10 cellular contexts compared by ENCODE assay signal in the genomic region with DNA sequence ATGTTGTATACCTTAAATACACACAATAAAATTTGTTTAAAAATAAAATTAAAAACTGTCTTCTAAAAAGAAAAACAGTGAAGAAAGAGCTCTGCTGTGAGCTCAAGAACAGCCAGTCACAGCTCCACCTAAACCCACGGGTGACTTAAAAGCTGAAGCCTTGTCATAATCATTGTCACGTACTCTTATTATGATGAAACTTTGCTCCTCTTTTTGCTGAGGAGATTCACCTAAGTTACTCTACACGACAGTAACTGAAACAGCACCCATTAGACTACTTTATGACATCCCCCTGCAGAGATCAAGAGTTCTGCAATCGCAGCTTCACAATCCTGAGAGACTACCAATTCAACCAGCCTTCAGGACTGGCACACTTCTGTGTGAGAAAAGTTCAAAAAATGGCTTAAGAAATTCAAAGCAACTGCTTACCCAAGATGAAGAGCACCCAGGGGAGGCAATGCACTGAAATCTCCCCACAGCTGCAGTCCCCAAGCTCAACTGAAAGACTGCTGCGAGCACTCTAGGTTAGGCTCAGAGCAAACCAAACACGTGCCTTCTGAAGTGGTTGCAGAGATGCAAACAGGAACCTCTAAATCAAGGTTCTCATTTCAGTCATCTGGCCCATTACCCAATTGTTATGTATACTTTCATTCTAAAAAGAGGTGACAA. TPM values are rescaled to one million over a fixed set of nuclear protein-coding genes. Genes with fewer than 3 reads are reported as not detected.
DNase-seq lines count a peak whose midpoint lies in the region; ATAC-seq, FAIRE-seq and TF ChIP-seq lines count a peak whose summit lies in the region.
"Had no signal": no experiment of that assay in that cellular context is flagged by ENCODE, and none has a peak within 500 bp of the region (broad histone marks: within the 10 kb centered on the region; RNA-seq: fewer than 3 reads in every experiment).

A gene with protein sequence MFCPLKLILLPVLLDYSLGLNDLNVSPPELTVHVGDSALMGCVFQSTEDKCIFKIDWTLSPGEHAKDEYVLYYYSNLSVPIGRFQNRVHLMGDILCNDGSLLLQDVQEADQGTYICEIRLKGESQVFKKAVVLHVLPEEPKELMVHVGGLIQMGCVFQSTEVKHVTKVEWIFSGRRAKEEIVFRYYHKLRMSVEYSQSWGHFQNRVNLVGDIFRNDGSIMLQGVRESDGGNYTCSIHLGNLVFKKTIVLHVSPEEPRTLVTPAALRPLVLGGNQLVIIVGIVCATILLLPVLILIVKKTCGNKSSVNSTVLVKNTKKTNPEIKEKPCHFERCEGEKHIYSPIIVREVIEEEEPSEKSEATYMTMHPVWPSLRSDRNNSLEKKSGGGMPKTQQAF (minus strand): TSS at position 500 of the 669 bp plus-strand sequence. CDS start 10,145 bp downstream, outside the sequence.

- H3K27ac Mint-ChIP-seq in activated T-helper 1 cell treated with anti-CD3 and anti-CD28 coated beads, Interleukin-12 subunit alpha, Interleukin-12 subunit beta, Interleukin-2, Interleukin-4 antibody, amounts not matched to agents 30 ng/mL and 10 ng/mL and 1 ng/mL, durations not matched to agents 14 hours and 24 hours and 36 hours: peak within 1 kb of the TSS; percentile 98

- no peaks in the 10 kb centered on the region for H3K9me3 ChIP-seq in pancreas
- H3K9me3 ChIP-seq: SJSA1 had no signal

- ATAC-seq in GM18511 (IDR thresholded peaks at IDR 0.05; ENCODE audit: unreplicated experiment) (peak; percentile 55), pancreas (peak in 3 of 4 donors; percentile 40 to 66 (median 64)), GM19035 (IDR thresholded peaks at IDR 0.05; ENCODE audit: unreplicated experiment) (no peak), GM18498 (IDR thresholded peaks at IDR 0.05; ENCODE audit: unreplicated experiment) (no peak)

- H3K9me3 Mint-ChIP-seq in activated T-helper 1 cell treated with anti-CD3 and anti-CD28 coated beads, Interleukin-12 subunit alpha, Interleukin-12 subunit beta, Interleukin-2, Interleukin-4 antibody, amounts not matched to agents 30 ng/mL and 10 ng/mL and 1 ng/mL, durations not matched to agents 14 hours and 24 hours and 36 hours: peaks cover 10% of the 10 kb centered on the region

- DNase-seq in Jurkat, Clone E6-1 (ENCODE audit: low read depth, low spot score): peak; percentile 93
- peak; percentile 67 for DNase-seq in activated T-helper 1 cell treated with anti-CD3 and anti-CD28 coated beads, Interleukin-12 subunit alpha, Interleukin-12 subunit beta, Interleukin-2, Interleukin-4 antibody, amounts not matched to agents 30 ng/mL and 10 ng/mL and 1 ng/mL, durations not matched to agents 14 hours and 24 hours and 36 hours (ENCODE audit: low spot score)
- no peak for DNase-seq in pancreas
- no peak for DNase-seq in kidney glomerular epithelial cell (lab: John Stamatoyannopoulos, UW)
- DNase-seq in GM03348 (ENCODE audit: low spot score): no peak
- DNase-seq: substantia nigra had no signal

- 71 to 80% methylated on average over 6 of the region's 6 CpGs for WGBS in pancreas, 2 donors

- H3K4me3 Mint-ChIP-seq in activated T-helper 1 cell treated with anti-CD3 and anti-CD28 coated beads, Interleukin-12 subunit alpha, Interleukin-12 subunit beta, Interleukin-2, Interleukin-4 antibody, amounts not matched to agents 30 ng/mL and 10 ng/mL and 1 ng/mL, durations not matched to agents 14 hours and 24 hours and 36 hours: peak within 1 kb of the TSS; percentile 88

- H3K27me3 Mint-ChIP-seq in activated T-helper 1 cell treated with anti-CD3 and anti-CD28 coated beads, Interleukin-12 subunit alpha, Interleukin-12 subunit beta, Interleukin-2, Interleukin-4 antibody, amounts not matched to agents 30 ng/mL and 10 ng/mL and 1 ng/mL, durations not matched to agents 14 hours and 24 hours and 36 hours (ENCODE audit: insufficient read depth): no peaks in the 10 kb centered on the region

- no peaks in the 10 kb centered on the region for H3K27me3 ChIP-seq in pancreas
- H3K27me3 ChIP-seq: SJSA1 had no signal

- peak within 1 kb of the TSS; percentile 6 for H3K4me3 ChIP-seq in Jurkat, Clone E6-1 (ENCODE audit: low read length)
- H3K4me3 ChIP-seq in pancreas: peak within 1 kb of the TSS in 1 of 4 donors; percentile 28
- H3K4me3 ChIP-seq: SJSA1 had no signal

- H3K4me1 ChIP-seq in pancreas: no peaks in the 10 kb centered on the region
- H3K4me1 ChIP-seq: SJSA1 had no signal

- intact Hi-C loops in activated T-helper 1 cell treated with anti-CD3 and anti-CD28 coated beads, Interleukin-12 subunit alpha, Interleukin-12 subunit beta, Interleukin-2, Interleukin-4 antibody, amounts not matched to agents 30 ng/mL and 10 ng/mL and 1 ng/mL, durations not matched to agents 14 hours and 24 hours and 36 hours (cut with micrococcal nuclease): loop anchor here (1.0 to 2.0 kb wide), 7 partner anchors 7 to 222 kb away; no protein-coding TSS in a partner anchor
- intact Hi-C loops in pancreas (cut with DNase I): no loop called here

- H3K4me1 Mint-ChIP-seq in activated T-helper 1 cell treated with anti-CD3 and anti-CD28 coated beads, Interleukin-12 subunit alpha, Interleukin-12 subunit beta, Interleukin-2, Interleukin-4 antibody, amounts not matched to agents 30 ng/mL and 10 ng/mL and 1 ng/mL, durations not matched to agents 14 hours and 24 hours and 36 hours (ENCODE audit: low read depth): peaks cover 58% of the 10 kb centered on the region

- peaks cover 0 to 13% (median 3%) of the 10 kb centered on the region in 3 donors for H3K36me3 ChIP-seq in pancreas
- H3K36me3 ChIP-seq: SJSA1 had no signal

- no peak within 1 kb of the TSS for H3K27ac ChIP-seq in pancreas
- H3K27ac ChIP-seq: SJSA1 had no signal

- no peak for FAIRE-seq in pancreas (lab: Jason Lieb, UNC)

- peaks cover 59% of the 10 kb centered on the region for H3K36me3 Mint-ChIP-seq in activated T-helper 1 cell treated with anti-CD3 and anti-CD28 coated beads, Interleukin-12 subunit alpha, Interleukin-12 subunit beta, Interleukin-2, Interleukin-4 antibody, amounts not matched to agents 30 ng/mL and 10 ng/mL and 1 ng/mL, durations not matched to agents 14 hours and 24 hours and 36 hours (ENCODE audit: low read depth)

- no peak for TF ChIP-seq CTCF in pancreas (IDR thresholded peaks at IDR 0.05)

RNA-seq across cellular contexts. Expression of the gene that starts here (rescaled TPM):
- polyA plus RNA-seq in Jurkat, Clone E6-1 (2012; ENCODE audit: insufficient read depth, insufficient read length): 8.0 TPM
- total RNA-seq in activated T-helper 1 cell treated with anti-CD3 and anti-CD28 coated beads, Interleukin-12 subunit alpha, Interleukin-12 subunit beta, Interleukin-2, Interleukin-4 antibody, amounts not matched to agents 30 ng/mL and 10 ng/mL and 1 ng/mL, durations not matched to agents 14 hours and 24 hours and 36 hours: 264 and 271 TPM in 2 replicates
- total RNA-seq in pancreas: 1 to 10 TPM in 4 of 6 donors, under 1 TPM in 2; 0.39 to 7.4 (median 1.8) TPM
- 1 to 10 TPM; 2.1 to 2.7 TPM for polyA plus RNA-seq in pancreas
- total RNA-seq: SJSA1 had no signal

Comparison
In these comparisons a context has a peak if more than half of its experiments do, and no peak if none do; other contexts are left out.
1. RNA of the gene that starts here (total RNA-seq): 264 to 271 TPM in activated T-helper 1 cell treated with anti-CD3 and anti-CD28 coated beads, Interleukin-12 subunit alpha, Interleukin-12 subunit beta, Interleukin-2, Interleukin-4 antibody, amounts not matched to agents 30 ng/mL and 10 ng/mL and 1 ng/mL, durations not matched to agents 14 hours and 24 hours and 36 hours; 0.39 to 7.4 TPM in pancreas; every median in the first group is over 10 times any median in the second.
2. ATAC-seq: peak in GM18511 (single experiment) and pancreas (3 of 4); none in GM19035 (single experiment) and GM18498 (single experiment).
3. DNase-seq: peak in Jurkat, Clone E6-1 (single experiment) and activated T-helper 1 cell treated with anti-CD3 and anti-CD28 coated beads, Interleukin-12 subunit alpha, Interleukin-12 subunit beta, Interleukin-2, Interleukin-4 antibody, amounts not matched to agents 30 ng/mL and 10 ng/mL and 1 ng/mL, durations not matched to agents 14 hours and 24 hours and 36 hours (single experiment); none in pancreas (0 of 6), kidney glomerular epithelial cell (single experiment) and GM03348 (single experiment).